In genomic region chr13:19861762-19862161, GRCh38 we compare ENCODE assay signal across 8 cellular contexts. TPM values are rescaled to one million over a fixed set of nuclear protein-coding genes. Genes with fewer than 3 reads are reported as not detected.
DNase-seq lines count a peak whose midpoint lies in the region; ATAC-seq and TF ChIP-seq lines count a peak whose summit lies in the region.

No MANE protein-coding gene starts in this region.

- CTCF ChIA-PET in WTC11 (lab: Charles Lee), result interaction anchor here (1.3 to 1.6 kb wide), 2 partner anchors 66 to 228 kb away, joined by 3 read pairs; partner anchors contain the start of gene MPHOSPH8

- H3K9me3 ChIP-seq in GM23248 (ENCODE audit: low read depth) (no peaks in the 10 kb centered on the region), right cardiac atrium (ENCODE audit: control insufficient read depth, low read length) (no peaks in the 10 kb centered on the region), skeletal muscle tissue (ENCODE audit: control insufficient read depth in 3 of 3, low read length in 3 of 3) (no peaks in the 10 kb centered on the region)

- peak; percentile 12 for DNase-seq in GM23248
- no peak for DNase-seq in WTC11 (ENCODE audit: low spot score)
- DNase-seq in right cardiac atrium, result no peak
- DNase-seq in activated CD4-positive, CD25-positive, alpha-beta regulatory T cell (lab: John Stamatoyannopoulos, UW), result no peak
- DNase-seq in UCSD-AML1 (lab: John Stamatoyannopoulos, UW; ENCODE audit: unreplicated experiment), result no peak

- in situ Hi-C loops in GM23248 (cut with MboI), result no loop called here

- TF ChIP-seq CTCF in WTC11 (IDR thresholded peaks at IDR 0.05), result no peak

- H3K4me1 ChIP-seq in GM23248 (ENCODE audit: insufficient read depth) (peaks cover 24% of the 10 kb centered on the region), right cardiac atrium (ENCODE audit: control insufficient read depth, insufficient read depth, low read length) (peaks cover 2% of the 10 kb centered on the region), skeletal muscle tissue (ENCODE audit: control insufficient read depth in 3 of 3, insufficient read depth in 3 of 3, low read length in 3 of 3) (peaks cover 11 to 16% (median 12%) of the 10 kb centered on the region in 3 donors)

- H2AFZ ChIP-seq in GM23248, result peak overlapping the region; percentile 88; the same call in 1 of the 2 replicates

- peaks cover 24% of the 10 kb centered on the region for H3K4me1 Mint-ChIP-seq in WTC11

- ATAC-seq in WTC11 (no peak), right cardiac atrium (no peak), HG03135 (IDR thresholded peaks at IDR 0.05; ENCODE audit: unreplicated experiment) (no peak), GM21737 (IDR thresholded peaks at IDR 0.05; ENCODE audit: unreplicated experiment) (no peak)

- POLR2A ChIA-PET in WTC11 (lab: Charles Lee), result no interaction called here

- peaks cover 61% of the 10 kb centered on the region for H3K79me2 ChIP-seq in GM23248 (ENCODE audit: insufficient read depth)

- 19 to 20% methylated on average over 4 of the region's 4 CpGs for WGBS in GM23248 (ENCODE audit: low coverage in 1 of 2, low lambda C conversion rate in 2 of 2, missing lambda C conversion rate in 2 of 2), 2 experiments
- WGBS in right cardiac atrium, result 4% methylated on average over 4 of the region's 4 CpGs

- H3K4me3 ChIP-seq in GM23248, result peak overlapping the region; percentile 92
- peak overlapping the region; percentile 93 for H3K4me3 ChIP-seq in right cardiac atrium (ENCODE audit: low read length)
- peak overlapping the region; percentile 88 to 93 (median 91) for H3K4me3 ChIP-seq in skeletal muscle tissue (ENCODE audit: low read length in 3 of 3)

- 0 out of 2 replicates have a peak, but pooled peaks cover 3% of the 10 kb centered on the region for H3K9me2 ChIP-seq in GM23248 (ENCODE audit: insufficient read depth)

- intact Hi-C loops in right cardiac atrium (cut with DNase I), result loop anchor here in 1 of 4 donors (5.0 kb wide), 1 partner anchor 96 kb away; the partner anchor contains the start of gene ZMYM2

- 0 out of 2 replicates have a peak, but pooled peaks cover 12% of the 10 kb centered on the region for H4K20me1 ChIP-seq in GM23248 (ENCODE audit: insufficient read depth)

- H3K4me3 Mint-ChIP-seq in WTC11, result peak overlapping the region; percentile 96

- no peaks in the 10 kb centered on the region; the same call in 1 of the 2 replicates for H3K27me3 Mint-ChIP-seq in WTC11 (ENCODE audit: low read depth)

- peak overlapping the region; percentile 84 for H3K27ac ChIP-seq in GM23248
- no peak overlapping the region for H3K27ac ChIP-seq in right cardiac atrium (ENCODE audit: low read length)
- peak overlapping the region; percentile 92 for H3K27ac ChIP-seq in skeletal muscle tissue (ENCODE audit: low read depth, low read length)

- H3K36me3 Mint-ChIP-seq in WTC11, result peaks cover 19% of the 10 kb centered on the region

- peak overlapping the region; percentile 43; the same call in 1 of the 2 replicates for H3K27ac Mint-ChIP-seq in WTC11

- H3K9me3 Mint-ChIP-seq in WTC11, result peaks cover 5% of the 10 kb centered on the region

- H3K27me3 ChIP-seq in GM23248 (replicated peaks; ENCODE audit: insufficient read depth), result no peaks in the 10 kb centered on the region
- no peaks in the 10 kb centered on the region for H3K27me3 ChIP-seq in right cardiac atrium (ENCODE audit: control insufficient read depth, insufficient read depth)
- no peaks in the 10 kb centered on the region for H3K27me3 ChIP-seq in skeletal muscle tissue (ENCODE audit: control insufficient read depth in 3 of 3, insufficient read depth in 3 of 3, low read length in 3 of 3)

- peak overlapping the region; percentile 97 for H3K4me2 ChIP-seq in GM23248 (ENCODE audit: unreplicated experiment)

- peaks cover 37% of the 10 kb centered on the region for H3F3A ChIP-seq in GM23248 (ENCODE audit: insufficient read depth)

- H3K9ac ChIP-seq in GM23248 (peak overlapping the region; percentile 93), skeletal muscle tissue (ENCODE audit: low read depth in 1 of 3, low read length in 3 of 3) (peak overlapping the region; percentile 90 to 97 (median 94))

- H3K36me3 ChIP-seq in GM23248 (ENCODE audit: low read depth), result peaks cover 9% of the 10 kb centered on the region; the same call in 1 of the 2 replicates
- peaks cover 0 to 5% (median 2%) of the 10 kb centered on the region in 3 donors for H3K36me3 ChIP-seq in skeletal muscle tissue (ENCODE audit: control insufficient read depth in 3 of 3, insufficient read depth in 3 of 3, low read length in 3 of 3)

TF ChIP-seq in WTC11, 78 proteins besides CTCF, POLR2A, EP300 and RAD21:
- no peak for TF ChIP-seq GABPB1 (CRISPR knock-in tag; IDR thresholded peaks at IDR 0.05)
- no peak for TF ChIP-seq TEAD1 (CRISPR knock-in tag; IDR thresholded peaks at IDR 0.05)
- no peak for TF ChIP-seq ESRRA (CRISPR knock-in tag; IDR thresholded peaks at IDR 0.05; ENCODE audit: borderline replicate concordance)
- TF ChIP-seq, protein P1, sequence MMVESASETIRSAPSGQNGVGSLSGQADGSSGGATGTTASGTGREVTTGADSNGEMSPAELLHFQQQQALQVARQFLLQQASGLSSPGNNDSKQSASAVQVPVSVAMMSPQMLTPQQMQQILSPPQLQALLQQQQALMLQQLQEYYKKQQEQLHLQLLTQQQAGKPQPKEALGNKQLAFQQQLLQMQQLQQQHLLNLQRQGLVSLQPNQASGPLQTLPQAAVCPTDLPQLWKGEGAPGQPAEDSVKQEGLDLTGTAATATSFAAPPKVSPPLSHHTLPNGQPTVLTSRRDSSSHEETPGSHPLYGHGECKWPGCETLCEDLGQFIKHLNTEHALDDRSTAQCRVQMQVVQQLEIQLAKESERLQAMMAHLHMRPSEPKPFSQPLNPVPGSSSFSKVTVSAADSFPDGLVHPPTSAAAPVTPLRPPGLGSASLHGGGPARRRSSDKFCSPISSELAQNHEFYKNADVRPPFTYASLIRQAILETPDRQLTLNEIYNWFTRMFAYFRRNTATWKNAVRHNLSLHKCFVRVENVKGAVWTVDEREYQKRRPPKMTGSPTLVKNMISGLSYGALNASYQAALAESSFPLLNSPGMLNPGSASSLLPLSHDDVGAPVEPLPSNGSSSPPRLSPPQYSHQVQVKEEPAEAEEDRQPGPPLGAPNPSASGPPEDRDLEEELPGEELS (CRISPR knock-in tag; IDR thresholded peaks at IDR 0.05), result no peak
- no peak for TF ChIP-seq MXD4 (CRISPR knock-in tag; IDR thresholded peaks at IDR 0.05; ENCODE audit: borderline replicate concordance)
- TF ChIP-seq ZNF423 (CRISPR knock-in tag; IDR thresholded peaks at IDR 0.05), result no peak
- no peak for TF ChIP-seq TCF7 (CRISPR knock-in tag; IDR thresholded peaks at IDR 0.05; ENCODE audit: low read depth)
- no peak for TF ChIP-seq MAX (CRISPR knock-in tag; IDR thresholded peaks at IDR 0.05)
- TF ChIP-seq HMGA2 (CRISPR knock-in tag; IDR thresholded peaks at IDR 0.05), result no peak
- TF ChIP-seq ATF2 (CRISPR knock-in tag; IDR thresholded peaks at IDR 0.05; ENCODE audit: borderline replicate concordance, low read depth), result no peak

RNA-seq across cellular contexts. Expression of gene ZMYM5, which starts 1.7 kb away (rescaled TPM):
- 7.3 and 12.4 TPM in 2 replicates for total RNA-seq in GM23248 (2014; rRNA removed; shearing (Covaris generic))
- polyA plus RNA-seq in GM23248 (2016; fragmentation: Nextera tagmentation; extraction: Ambion mirVana) (16.4 and 16.9 TPM in 2 replicates), right cardiac atrium (6.7 TPM)
- total RNA-seq in WTC11 (2021) (10.1 to 10.7 TPM (median 10.3 TPM) in 3 replicates), right cardiac atrium (10 to 100 TPM in 1 of 4 donors, 1 to 10 TPM in 3; 7.7 to 12.7 (median 8.5) TPM), skeletal muscle tissue (15.1 TPM)
